In genomic region chr9:27529316-27530278, GRCh38 we compare ENCODE assay signal across 8 cellular contexts. TPM values are rescaled to one million over a fixed set of nuclear protein-coding genes. Genes with fewer than 3 reads are reported as not detected.
A peak's percentile ranks its signal among the peaks of the same experiment; 100 is the strongest.
DNase-seq lines count a peak whose midpoint lies in the region; ATAC-seq and TF ChIP-seq lines count a peak whose summit lies in the region.

Gene MOB3B (minus strand): TSS chr9:27529814. CDS start chr9:27455550, 74,264 bp downstream.

- H3K4me3 ChIP-seq in GM12875 (ENCODE audit: low read depth, low read length): peak within 1 kb of the TSS; percentile 68
- H3K4me3 ChIP-seq in WERI-Rb-1 (ENCODE audit: low read depth, low read length): peak within 1 kb of the TSS; percentile 71
- peak within 1 kb of the TSS; percentile 50 to 85 (median 70) for H3K4me3 ChIP-seq in skin epidermis

- no peaks in the 10 kb centered on the region for H3K9me3 ChIP-seq in WERI-Rb-1 (ENCODE audit: severe bottlenecking)

- no peaks in the 10 kb centered on the region for H3K27me3 ChIP-seq in WERI-Rb-1 (ENCODE audit: insufficient read depth, low read depth, severe bottlenecking)

- H3K36me3 Mint-ChIP-seq in MCF 10A (ENCODE audit: insufficient read depth, unreplicated experiment): peaks cover 5% of the 10 kb centered on the region

- H3K27me3 Mint-ChIP-seq in MCF 10A (ENCODE audit: insufficient read depth, unreplicated experiment): no peaks in the 10 kb centered on the region

- BruUV-seq in MCF 10A (replicated peaks; lab: Mats Ljungman, UMichigan): no TSS peak

- intact Hi-C loops in MCF 10A (cut with micrococcal nuclease): loop anchor here (1.0 to 10.0 kb wide), 5 partner anchors 19 to 495 kb away; no protein-coding TSS in a partner anchor

- POLR2A ChIA-PET in MCF 10A (lab: Yijun Ruan, JAX): interaction anchor here (0.7 to 3.8 kb wide), 20 partner anchors 10 to 544 kb away, joined by 3 to 34 read pairs (median 4); no protein-coding TSS in a partner anchor

- H3K4me3 Mint-ChIP-seq in MCF 10A (ENCODE audit: unreplicated experiment): peak within 1 kb of the TSS; percentile 94

- peak; percentile 53 for DNase-seq in NCI-H1105 treated with DMSO at 0.1 percent for 48 hours (lab: John Stamatoyannopoulos, UW)
- peak; percentile 79 for DNase-seq in WERI-Rb-1
- DNase-seq in MCF 10A (ENCODE audit: unreplicated experiment): peak; percentile 71
- DNase-seq in iPS-NIHi11 (ENCODE audit: low spot score): peak; percentile 84
- no peak for DNase-seq in NK-92 treated with Interleukin-12 subunit alpha and Interleukin-12 subunit beta, amount 100 ng/mL, for 24 hours (lab: John Stamatoyannopoulos, UW)

- no peaks in the 10 kb centered on the region for H3K9me3 Mint-ChIP-seq in MCF 10A (ENCODE audit: unreplicated experiment)

- no peak within 1 kb of the TSS for H3K27ac ChIP-seq in WERI-Rb-1
- peak within 1 kb of the TSS; percentile 69 to 96 (median 90) for H3K27ac ChIP-seq in skin epidermis

- H3K27ac Mint-ChIP-seq in MCF 10A (ENCODE audit: low read depth, unreplicated experiment): peak within 1 kb of the TSS; percentile 87

- TF ChIP-seq CTCF in GM12875 (IDR thresholded peaks at IDR 0.05; ENCODE audit: borderline replicate concordance, insufficient read depth, low read depth, low read length) (peak; percentile 93), WERI-Rb-1 (IDR thresholded peaks at IDR 0.05; ENCODE audit: low read depth, low read length) (peak; percentile 86), MCF 10A (IDR thresholded peaks at IDR 0.05; ENCODE audit: unreplicated experiment) (peak; percentile 89)

- ATAC-seq in HG02678 (IDR thresholded peaks at IDR 0.05; ENCODE audit: unreplicated experiment): peak; percentile 74

- H3K4me1 Mint-ChIP-seq in MCF 10A (ENCODE audit: insufficient read depth, unreplicated experiment): peaks cover 18% of the 10 kb centered on the region

- CTCF ChIA-PET in MCF 10A (lab: Yijun Ruan, JAX): interaction anchor here (0.5 to 2.6 kb wide), 43 partner anchors 9 to 269 kb away, joined by 3 to 69 read pairs (median 4); no protein-coding TSS in a partner anchor

- no peaks in the 10 kb centered on the region for H3K36me3 ChIP-seq in WERI-Rb-1

RNA-seq across cellular contexts. Expression of gene MOB3B, which starts in this region (rescaled TPM):
- total RNA-seq in MCF 10A (2022): 2.2 and 3.7 TPM in 2 replicates
